Comparison of ENCODE assay signal across 9 cellular contexts in the genomic region with DNA sequence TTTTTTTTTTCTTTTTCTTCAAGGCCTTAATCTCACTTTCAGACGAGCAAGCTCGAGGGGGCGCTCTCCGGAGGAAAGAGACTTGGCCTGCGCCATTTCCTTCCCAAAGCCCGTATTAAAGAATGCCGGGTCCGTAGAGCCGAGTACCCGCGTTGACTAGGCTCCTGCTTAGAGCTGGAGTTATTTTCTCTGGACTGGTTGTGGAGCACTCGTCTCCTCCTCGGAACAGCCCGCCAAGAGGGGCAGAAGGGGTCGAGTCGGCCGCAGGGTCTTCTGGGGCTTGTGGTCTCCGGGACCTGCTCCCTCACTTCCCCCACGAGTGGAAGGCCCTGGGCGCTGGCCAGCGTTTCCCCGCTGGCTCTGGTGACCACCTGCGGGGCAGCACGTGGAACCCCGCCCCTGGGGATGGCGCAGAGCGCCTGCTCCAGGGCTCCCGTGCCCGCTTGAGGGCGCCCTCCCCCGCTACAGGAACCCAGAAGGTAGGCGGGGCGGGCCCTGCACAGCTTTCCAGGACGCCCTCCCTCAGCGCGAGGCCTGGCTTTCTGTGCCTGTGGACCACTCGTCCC. TPM values are rescaled to one million over a fixed set of nuclear protein-coding genes. Genes with fewer than 3 reads are reported as not detected.
DNase-seq lines count a peak whose midpoint lies in the region; ATAC-seq lines count a peak whose summit lies in the region.
"Had no signal": no experiment of that assay in that cellular context is flagged by ENCODE, and none has a peak within 500 bp of the region (broad histone marks: within the 10 kb centered on the region; RNA-seq: fewer than 3 reads in every experiment).

No MANE protein-coding gene starts in this region.

- H3K4me3 Mint-ChIP-seq in activated naive CD4-positive, alpha-beta T cell treated with anti-CD3 and anti-CD28 coated beads, Interleukin-2, amount 10 ng/mL, durations not matched to agents 7 days and 5 days, result no peak overlapping the region
- peak overlapping the region in 2 of 3 donors; percentile 17 to 53 for H3K4me3 Mint-ChIP-seq in T-cell

- no peaks in the 10 kb centered on the region for H3K27me3 Mint-ChIP-seq in activated naive CD4-positive, alpha-beta T cell treated with anti-CD3 and anti-CD28 coated beads, Interleukin-2, amount 10 ng/mL, durations not matched to agents 7 days and 5 days
- H3K27me3 Mint-ChIP-seq in T-cell, result peaks cover 9 to 18% of the 10 kb centered on the region in 2 donors

- POLR2A ChIA-PET in T-cell (lab: Charles Lee), result no interaction called here

- no peak overlapping the region for H3K27ac Mint-ChIP-seq in activated naive CD4-positive, alpha-beta T cell treated with anti-CD3 and anti-CD28 coated beads, Interleukin-2, amount 10 ng/mL, durations not matched to agents 7 days and 5 days
- no peak overlapping the region for H3K27ac Mint-ChIP-seq in T-cell

- H3K9me3 Mint-ChIP-seq in activated naive CD4-positive, alpha-beta T cell treated with anti-CD3 and anti-CD28 coated beads, Interleukin-2, amount 10 ng/mL, durations not matched to agents 7 days and 5 days, result no peaks in the 10 kb centered on the region
- H3K9me3 Mint-ChIP-seq in T-cell, result peaks cover 5 to 8% (median 7%) of the 10 kb centered on the region in 3 donors

- CTCF ChIA-PET in activated naive CD4-positive, alpha-beta T cell treated with anti-CD3 and anti-CD28 coated beads, Interleukin-2, amount 10 ng/mL, durations not matched to agents 7 days and 5 days (lab: Charles Lee), result no interaction called here
- CTCF ChIA-PET in T-cell (lab: Charles Lee), result no interaction called here

- peak; percentile 20 for DNase-seq in activated naive CD4-positive, alpha-beta T cell treated with anti-CD3 and anti-CD28 coated beads, Interleukin-2, amount 10 ng/mL, durations not matched to agents 7 days and 5 days
- no peak for DNase-seq in activated naive CD4-positive, alpha-beta T cell treated with Interleukin-2 at 50 U/mL for 16 hours
- DNase-seq in T-cell, result peak in 7 of 34 experiments; percentile 0 to 9 (median 2)
- peak; percentile 63 for DNase-seq in Right ventricle myocardium superior
- DNase-seq in posterior cingulate gyrus, result peak in 6 of 10 donors; percentile 10 to 79 (median 42)
- DNase-seq in stimulated activated naive CD4-positive, alpha-beta T cell treated with Interleukin-2 at 50 U/mL for 16 hours (lab: John Stamatoyannopoulos, UW), result no peak
- DNase-seq in HuH-7 (ENCODE audit: low spot score), result no peak

- no peaks in the 10 kb centered on the region for H3K36me3 Mint-ChIP-seq in activated naive CD4-positive, alpha-beta T cell treated with anti-CD3 and anti-CD28 coated beads, Interleukin-2, amount 10 ng/mL, durations not matched to agents 7 days and 5 days
- H3K36me3 Mint-ChIP-seq in T-cell, result no peaks in the 10 kb centered on the region

- peak in 2 of 4 experiments; percentile 20 to 45 for ATAC-seq in T-cell (replicated peaks in 1 of 4)
- peak; percentile 91 for ATAC-seq in Right ventricle myocardium superior (ENCODE audit: poor library complexity)
- no peak for ATAC-seq in HG03571 (IDR thresholded peaks at IDR 0.05; ENCODE audit: unreplicated experiment)

- intact Hi-C loops in Right ventricle myocardium superior (cut with DNase I) (no loop called here), posterior cingulate gyrus (cut with DNase I) (no loop called here)

- no peaks in the 10 kb centered on the region for H3K4me1 Mint-ChIP-seq in activated naive CD4-positive, alpha-beta T cell treated with anti-CD3 and anti-CD28 coated beads, Interleukin-2, amount 10 ng/mL, durations not matched to agents 7 days and 5 days
- no peaks in the 10 kb centered on the region for H3K4me1 Mint-ChIP-seq in T-cell

RNA-seq across cellular contexts. Expression of a gene that starts 2.7 kb away (rescaled TPM):
- total RNA-seq in T-cell (not detected), Right ventricle myocardium superior (0.73 TPM)
- total RNA-seq: T-helper 1 cell treated with Interleukin-12 subunit alpha and Interleukin-12 subunit beta and Interleukin-4 antibody, amounts not matched to agents 30 ng/mL and 1 ng/mL, for 36 hours had no signal

Comparison
In these comparisons a context has a peak if more than half of its experiments do, and no peak if none do; other contexts are left out.
1. DNase-seq: peak in activated naive CD4-positive, alpha-beta T cell treated with anti-CD3 and anti-CD28 coated beads, Interleukin-2, amount 10 ng/mL, durations not matched to agents 7 days and 5 days (single experiment), Right ventricle myocardium superior (single experiment) and posterior cingulate gyrus (6 of 10); none in activated naive CD4-positive, alpha-beta T cell treated with Interleukin-2 at 50 U/mL for 16 hours (single experiment), stimulated activated naive CD4-positive, alpha-beta T cell treated with Interleukin-2 at 50 U/mL for 16 hours (single experiment) and HuH-7 (single experiment).